Comparison of ENCODE assay signal across 19 cellular contexts in genomic region chr13:99227331-99227900, GRCh38. TPM values are rescaled to one million over a fixed set of nuclear protein-coding genes. Genes with fewer than 3 reads are reported as not detected.
DNase-seq lines count a peak whose midpoint lies in the region; ATAC-seq and TF ChIP-seq lines count a peak whose summit lies in the region.
"Had no signal": no experiment of that assay in that cellular context is flagged by ENCODE, and none has a peak within 500 bp of the region (broad histone marks: within the 10 kb centered on the region; RNA-seq: fewer than 3 reads in every experiment).

No MANE protein-coding gene starts in this region.

- intact Hi-C loops in gastrocnemius medialis (cut with DNase I; ENCODE audit: low total_unique reads), result loop anchor here (10.0 kb wide), 1 partner anchor 87 kb away; no protein-coding TSS in a partner anchor

- in situ Hi-C loops in gastrocnemius medialis (cut with MboI; ENCODE audit: low sequenced_read_pairs in 4 of 4), result no loop called here

- ATAC-seq in activated CD8-positive, alpha-beta memory T cell treated with anti-CD3 and anti-CD28 coated beads, Interleukin-2, amount 10 ng/mL, durations not matched to agents 7 days and 5 days, result no peak
- no peak for ATAC-seq in gastrocnemius medialis
- no peak for ATAC-seq in HG03097 (IDR thresholded peaks at IDR 0.05; ENCODE audit: low FRiP score, unreplicated experiment)

- peaks cover 82% of the 10 kb centered on the region for H3K4me1 Mint-ChIP-seq in activated CD8-positive, alpha-beta memory T cell treated with anti-CD3 and anti-CD28 coated beads, Interleukin-2, amount 10 ng/mL, durations not matched to agents 7 days and 5 days
- H3K4me1 Mint-ChIP-seq in activated naive CD8-positive, alpha-beta T cell (ENCODE audit: low read depth), result peaks cover 89% of the 10 kb centered on the region

- no peak overlapping the region for H3K4me3 ChIP-seq in gastrocnemius medialis
- H3K4me3 ChIP-seq in coronary artery, result no peak overlapping the region
- H3K4me3 ChIP-seq: dorsolateral prefrontal cortex, thoracic aorta had no signal

- H3K27ac ChIP-seq in KOPT-K1 (ENCODE audit: low read depth, low read length, poor library complexity, severe bottlenecking) (peak overlapping the region; percentile 81), gastrocnemius medialis (peak overlapping the region; percentile 63 to 84 (median 68)), coronary artery (no peak overlapping the region)
- H3K27ac ChIP-seq: thoracic aorta had no signal

- DNase-seq in activated CD8-positive, alpha-beta memory T cell treated with anti-CD3 and anti-CD28 coated beads, Interleukin-2, amount 10 ng/mL, durations not matched to agents 7 days and 5 days, result no peak
- DNase-seq in activated CD8-positive, alpha-beta memory T cell treated with anti-CD3 and anti-CD28 coated beads, Interleukin-2, amount 50 U/mL, for 4 hours, result no peak
- no peak for DNase-seq in gastrocnemius medialis
- no peak for DNase-seq in coronary artery (ENCODE audit: low spot score)
- DNase-seq in NCI-H2196 (lab: John Stamatoyannopoulos, UW; ENCODE audit: unreplicated experiment), result no peak
- DNase-seq: activated CD8-positive, alpha-beta memory T cell treated with anti-CD3 and anti-CD28 coated beads for 24 hours; amygdala; DMS 273 treated with DMSO at 0.1 percent for 48 hours; dorsolateral prefrontal cortex; NCI-H187 treated with DMSO at 0.1 percent for 48 hours; NCI-H526; RPMI8226; T1000 had no signal

- no peaks in the 10 kb centered on the region for H3K27me3 ChIP-seq in gastrocnemius medialis
- H3K27me3 ChIP-seq: dorsolateral prefrontal cortex had no signal

- no peaks in the 10 kb centered on the region for H3K27me3 Mint-ChIP-seq in activated CD8-positive, alpha-beta memory T cell treated with anti-CD3 and anti-CD28 coated beads, Interleukin-2, amount 10 ng/mL, durations not matched to agents 7 days and 5 days
- no peaks in the 10 kb centered on the region for H3K27me3 Mint-ChIP-seq in activated naive CD8-positive, alpha-beta T cell

- H3K4me1 ChIP-seq in gastrocnemius medialis, result peaks cover 81 to 84% of the 10 kb centered on the region in 2 donors

- peaks cover 8% of the 10 kb centered on the region for H3K9me3 ChIP-seq in KOPT-K1 (ENCODE audit: insufficient read depth, low read length, poor library complexity, severe bottlenecking)
- H3K9me3 ChIP-seq in gastrocnemius medialis, result no peaks in the 10 kb centered on the region
- H3K9me3 ChIP-seq: thoracic aorta had no signal

- CTCF ChIA-PET in activated CD8-positive, alpha-beta memory T cell treated with anti-CD3 and anti-CD28 coated beads, Interleukin-2, amount 10 ng/mL, durations not matched to agents 7 days and 5 days (lab: Charles Lee), result interaction anchor here (0.6 to 1.6 kb wide), 8 partner anchors 8 to 30 kb away, joined by 3 to 5 read pairs (median 3); partner anchors contain the start of gene GPR18

- no peak for TF ChIP-seq POLR2A in gastrocnemius medialis (IDR thresholded peaks at IDR 0.05)

- H3K36me3 ChIP-seq in KOPT-K1 (ENCODE audit: insufficient read depth, low read length) (peaks cover 16% of the 10 kb centered on the region), gastrocnemius medialis (no peaks in the 10 kb centered on the region)
- H3K36me3 ChIP-seq: thoracic aorta had no signal

- no peak for TF ChIP-seq CTCF in gastrocnemius medialis (IDR thresholded peaks at IDR 0.05 in 4 of 5, conservative IDR thresholded peaks at IDR 0.05 in 1 of 5)
- no peak for TF ChIP-seq CTCF in coronary artery (IDR thresholded peaks at IDR 0.05)

- H3K9me3 Mint-ChIP-seq in activated CD8-positive, alpha-beta memory T cell treated with anti-CD3 and anti-CD28 coated beads, Interleukin-2, amount 10 ng/mL, durations not matched to agents 7 days and 5 days (ENCODE audit: low read depth), result no peaks in the 10 kb centered on the region
- no peaks in the 10 kb centered on the region for H3K9me3 Mint-ChIP-seq in activated naive CD8-positive, alpha-beta T cell (ENCODE audit: low read depth)

- H3K36me3 Mint-ChIP-seq in activated CD8-positive, alpha-beta memory T cell treated with anti-CD3 and anti-CD28 coated beads, Interleukin-2, amount 10 ng/mL, durations not matched to agents 7 days and 5 days, result peaks cover 36% of the 10 kb centered on the region
- H3K36me3 Mint-ChIP-seq in activated naive CD8-positive, alpha-beta T cell, result peaks cover 5% of the 10 kb centered on the region

- H3K4me3 Mint-ChIP-seq in activated CD8-positive, alpha-beta memory T cell treated with anti-CD3 and anti-CD28 coated beads, Interleukin-2, amount 10 ng/mL, durations not matched to agents 7 days and 5 days, result peak overlapping the region; percentile 71
- peak overlapping the region; percentile 51 for H3K4me3 Mint-ChIP-seq in activated naive CD8-positive, alpha-beta T cell

- H3K27ac Mint-ChIP-seq in activated CD8-positive, alpha-beta memory T cell treated with anti-CD3 and anti-CD28 coated beads, Interleukin-2, amount 10 ng/mL, durations not matched to agents 7 days and 5 days, result peak overlapping the region; percentile 91
- peak overlapping the region; percentile 89 for H3K27ac Mint-ChIP-seq in activated naive CD8-positive, alpha-beta T cell

RNA-seq across cellular contexts. Expression of gene UBAC2, which starts 26.8 kb away (rescaled TPM):
- total RNA-seq in activated CD8-positive, alpha-beta memory T cell treated with anti-CD3 and anti-CD28 coated beads, Interleukin-2, amount 10 ng/mL, durations not matched to agents 7 days and 5 days, result 10 to 100 TPM; 52.8 to 60.8 TPM
- total RNA-seq in gastrocnemius medialis, result 10 to 100 TPM; 51.0 to 71.5 (median 61.1) TPM

RNA-seq across cellular contexts. Expression of gene GPR18, which starts 30.8 kb away (rescaled TPM):
- 10 to 100 TPM; 11.1 to 13.1 TPM for total RNA-seq in activated CD8-positive, alpha-beta memory T cell treated with anti-CD3 and anti-CD28 coated beads, Interleukin-2, amount 10 ng/mL, durations not matched to agents 7 days and 5 days
- total RNA-seq in gastrocnemius medialis, result not detected
- total RNA-seq: A673, dorsolateral prefrontal cortex, lung microvascular endothelial cell, thoracic aorta had no signal

Comparison
In these comparisons a context has a peak if more than half of its experiments do, and no peak if none do; other contexts are left out.
1. H3K27ac ChIP-seq: peak in KOPT-K1 (single experiment) and gastrocnemius medialis (4 of 4); none in coronary artery (0 of 2).
2. RNA of gene GPR18, which starts 30.8 kb away (total RNA-seq): 11.1 to 13.1 TPM in activated CD8-positive, alpha-beta memory T cell treated with anti-CD3 and anti-CD28 coated beads, Interleukin-2, amount 10 ng/mL, durations not matched to agents 7 days and 5 days; not detected in gastrocnemius medialis; every median in the first group is over 10 times any median in the second.